ENCODE assay signal across 12 cellular contexts in genomic region chr13:110361365-110361911, GRCh38. TPM values are rescaled to one million over a fixed set of nuclear protein-coding genes. Genes with fewer than 3 reads are reported as not detected.
DNase-seq lines count a peak whose midpoint lies in the region; ATAC-seq and TF ChIP-seq lines count a peak whose summit lies in the region.
"Had no signal": no experiment of that assay in that cellular context is flagged by ENCODE, and none has a peak within 500 bp of the region (broad histone marks: within the 10 kb centered on the region; RNA-seq: fewer than 3 reads in every experiment).

No MANE protein-coding gene starts in this region.

- peaks cover 31% of the 10 kb centered on the region for H3K9me1 ChIP-seq in IMR-90 (ENCODE audit: insufficient read depth, low read length)

- no peak for TF ChIP-seq POLR2A in IMR-90 (IDR thresholded peaks at IDR 0.05; ENCODE audit: low read depth, low read length)

- no peak overlapping the region for H3K9ac ChIP-seq in IMR-90 (ENCODE audit: low read depth, low read length)

- H3K4me3 ChIP-seq in IMR-90 (ENCODE audit: insufficient read depth, low read depth, low read length) = no peak overlapping the region
- H3K4me3 ChIP-seq in esophagus (ENCODE audit: low read depth in 1 of 2, low read length in 2 of 2) = no peak overlapping the region

- H3K36me3 ChIP-seq in IMR-90 (ENCODE audit: control insufficient read depth, insufficient read depth, low read length) = peaks cover 31% of the 10 kb centered on the region
- no peaks in the 10 kb centered on the region for H3K36me3 ChIP-seq in esophagus (ENCODE audit: control insufficient read depth in 2 of 2, insufficient read depth in 2 of 2, low read length in 1 of 2)

- 77% methylated on average over 4 of the region's 10 CpGs; no CpG with 5 or more reads in 1 of the 2 experiments for WGBS in IMR-90 (ENCODE audit: extremely low coverage in 2 of 2, insufficient read length in 1 of 2), 2 experiments
- WGBS in esophagus, 2 donors = 48 to 58% methylated on average over 10 of the region's 10 CpGs

- H3K27me3 ChIP-seq in IMR-90 (ENCODE audit: control insufficient read depth, insufficient read depth, low read length) (no peaks in the 10 kb centered on the region), esophagus (ENCODE audit: control insufficient read depth in 1 of 2, insufficient read depth in 2 of 2, low read length in 2 of 2) (no peaks in the 10 kb centered on the region)

- H2BK20ac ChIP-seq in IMR-90 (ENCODE audit: low read depth, low read length) = peak overlapping the region; percentile 50

- POLR2A ChIA-PET in IMR-90 (lab: Charles Lee; ENCODE audit: unreplicated experiment) = no interaction called here

- H3K4me1 ChIP-seq in IMR-90 (ENCODE audit: control insufficient read depth, insufficient read depth, low read length) = peaks cover 14% of the 10 kb centered on the region
- H3K4me1 ChIP-seq in esophagus (ENCODE audit: control insufficient read depth in 2 of 2, insufficient read depth in 2 of 2, low read length in 1 of 2) = no peaks in the 10 kb centered on the region

- H4K8ac ChIP-seq in IMR-90 (ENCODE audit: low read depth in 2 of 2, low read length in 2 of 2) = peak overlapping the region; percentile 55 to 71; a peak in 3 of 4 replicates

- peak overlapping the region; percentile 67 for H3K18ac ChIP-seq in IMR-90 (ENCODE audit: low read depth, low read length)

- H2AFZ ChIP-seq in IMR-90 (replicated peaks; ENCODE audit: low read length, poor library complexity) = peak overlapping the region; percentile 54

- intact Hi-C loops in IMR-90 (cut with micrococcal nuclease) (no loop called here), posterior cingulate gyrus (cut with DNase I) (loop anchor here (10.0 kb wide), 1 partner anchor 57 kb away; the partner anchor contains the start of genes COL4A1 and COL4A2)

- peak overlapping the region; percentile 91 for H4K91ac ChIP-seq in IMR-90 (ENCODE audit: insufficient read depth, low read depth, low read length)

- peak overlapping the region; percentile 94 for H2BK120ac ChIP-seq in IMR-90 (ENCODE audit: low read depth, low read length)

- peak overlapping the region; percentile 78 for H3K23ac ChIP-seq in IMR-90 (ENCODE audit: low read depth, low read length)

- H2BK15ac ChIP-seq in IMR-90 (ENCODE audit: low read depth, low read length) = peak overlapping the region; percentile 51; the same call in 2 of the 3 replicates

- dilution Hi-C loops in IMR-90 (cut with HindIII; ENCODE audit: low sequenced_read_pairs, unreplicated experiment) = no loop called here

- H3K79me1 ChIP-seq in IMR-90 (ENCODE audit: low read depth in 1 of 2, low read length in 2 of 2) = peaks cover 36 to 84% of the 10 kb centered on the region in 2 experiments

- peak overlapping the region; percentile 4; the same call in 1 of the 2 replicates for H3K56ac ChIP-seq in IMR-90 (ENCODE audit: extremely low read depth, insufficient read depth, low read length)

- peak overlapping the region; percentile 79 for H2AK5ac ChIP-seq in IMR-90 (ENCODE audit: low read depth, low read length)

- no peak; the same call in 1 of the 2 replicates for TF ChIP-seq RAD21 in IMR-90 (IDR thresholded peaks at IDR 0.05; ENCODE audit: low read length)

- H4K20me1 ChIP-seq in IMR-90 (ENCODE audit: insufficient read depth, low read length) = peaks cover 13% of the 10 kb centered on the region

- peak; percentile 55 for ATAC-seq in IMR-90 (ENCODE audit: low read depth)
- no peak for ATAC-seq in GM18858 (IDR thresholded peaks at IDR 0.05; ENCODE audit: unreplicated experiment)
- ATAC-seq in HG02870 (IDR thresholded peaks at IDR 0.05; ENCODE audit: unreplicated experiment) = no peak

- H3K4ac ChIP-seq in IMR-90 (ENCODE audit: low read depth, low read length) = peak overlapping the region; percentile 90

- H2BK5ac ChIP-seq in IMR-90 (ENCODE audit: low read depth, low read length, poor library complexity, severe bottlenecking) = peak overlapping the region; percentile 98

- TF ChIP-seq CTCF in IMR-90 (conservative IDR thresholded peaks at IDR 0.05; ENCODE audit: low read depth, low read length) = no peak

- peak overlapping the region; percentile 80 for H3K14ac ChIP-seq in IMR-90 (replicated peaks; ENCODE audit: low read depth, low read length)

- no TSS peak for BruUV-seq in IMR-90 (replicated peaks; lab: Mats Ljungman, UMichigan)

- H3K9me3 ChIP-seq in IMR-90 (ENCODE audit: control insufficient read depth, insufficient read depth, low read length) (no peaks in the 10 kb centered on the region), esophagus (ENCODE audit: control insufficient read depth in 2 of 2, insufficient read depth in 1 of 2, low read depth in 1 of 2, low read length in 1 of 2) (no peaks in the 10 kb centered on the region)

- peak; percentile 88 for DNase-seq in IMR-90
- peak; percentile 72 to 78 for DNase-seq in lung microvascular endothelial cell (ENCODE audit: low read depth in 2 of 2)
- peak; percentile 97 for DNase-seq in stromal cell of bone marrow (ENCODE audit: low read depth)
- DNase-seq in posterior cingulate gyrus = no peak
- no peak for DNase-seq in ACHN
- DNase-seq: activated CD4-positive, alpha-beta T cell treated with anti-CD3 and anti-CD28 coated beads, Interleukin-2, amount 50 U/mL, for 4 hours; amygdala; DMS53; NCI-H187 treated with DMSO at 0.1 percent for 48 hours had no signal

- in situ Hi-C loops in IMR-90 (cut with MboI; ENCODE audit: low sequenced_read_pairs) (no loop called here), ACHN (cut with HindIII; ENCODE audit: low pct_ligation_motif_present, low pct_unique_long_range_greater_than_20kb, low sequenced_read_pairs) (no loop called here)

- CTCF ChIA-PET in IMR-90 (lab: Yijun Ruan, JAX) = interaction anchor here (0.6 to 1.1 kb wide), 2 partner anchors 19 to 91 kb away, joined by 3 to 4 read pairs; no protein-coding TSS in a partner anchor

- H3K4me2 ChIP-seq in IMR-90 (ENCODE audit: low read depth, low read length) = no peak overlapping the region

- peak overlapping the region; percentile 15; the same call in 1 of the 2 replicates for H4K5ac ChIP-seq in IMR-90 (ENCODE audit: low read depth, low read length)

- H3K27ac ChIP-seq in IMR-90 (ENCODE audit: insufficient read depth, low read length) (peak overlapping the region; percentile 62), esophagus (ENCODE audit: low read depth in 2 of 2, low read length in 1 of 2) (peak overlapping the region; percentile 41 to 83)

- peak overlapping the region; percentile 42 for H2AK9ac ChIP-seq in IMR-90 (replicated peaks; ENCODE audit: low read depth, low read length, poor library complexity)

TF ChIP-seq in IMR-90, 13 proteins besides CTCF, POLR2A, EP300 and RAD21:
- TF ChIP-seq CEBPB (IDR thresholded peaks at IDR 0.05; ENCODE audit: low read depth, low read length) (peak; percentile 71), SMC3 (IDR thresholded peaks at IDR 0.05; ENCODE audit: low read depth, low read length) (no peak), NFE2L2 (IDR thresholded peaks at IDR 0.05; ENCODE audit: low read depth, low read length) (no peak), USF2 (IDR thresholded peaks at IDR 0.05; ENCODE audit: low read depth, low read length) (no peak)

RNA-seq across cellular contexts. Expression of gene COL4A2, which starts 54.4 kb away (rescaled TPM):
- total RNA-seq in IMR-90 (2012; rRNA removed) (90.7 and 97.5 TPM in 2 replicates), lung microvascular endothelial cell (728 and 775 TPM in 2 replicates)
- polyA plus RNA-seq in IMR-90 (2012; rRNA removed) (457 and 533 TPM in 2 replicates), esophagus (10 to 100 TPM; 25.3 to 39.2 TPM)
- polyA plus RNA-seq in IMR-90 (2012; cell fraction: cytosol; rRNA removed) = 220 and 733 TPM in 2 replicates
- 553 and 1,147 TPM in 2 replicates for polyA plus RNA-seq in IMR-90 (2012; cell fraction: nucleus; rRNA removed; ENCODE audit: low replicate concordance)

RNA-seq across cellular contexts. Expression of gene COL4A1, which starts 54.5 kb away (rescaled TPM):
- total RNA-seq in IMR-90 (2012; rRNA removed) = 230 and 263 TPM in 2 replicates
- polyA plus RNA-seq in IMR-90 (2012; rRNA removed) = 301 and 337 TPM in 2 replicates
- 173 and 272 TPM in 2 replicates for polyA plus RNA-seq in IMR-90 (2012; cell fraction: cytosol; rRNA removed)
- 217 and 287 TPM in 2 replicates for polyA plus RNA-seq in IMR-90 (2012; cell fraction: nucleus; rRNA removed; ENCODE audit: low replicate concordance)
- polyA plus RNA-seq in esophagus = 10 to 100 TPM; 10.4 to 23.7 TPM
- total RNA-seq in lung microvascular endothelial cell = 836 and 1,068 TPM in 2 replicates

Comparison
In these comparisons a context has a peak if more than half of its experiments do, and no peak if none do; other contexts are left out.
1. DNase-seq: peak in IMR-90 (single experiment), lung microvascular endothelial cell (2 of 2) and stromal cell of bone marrow (single experiment); none in posterior cingulate gyrus (0 of 10) and ACHN (single experiment).